In the genomic region with DNA sequence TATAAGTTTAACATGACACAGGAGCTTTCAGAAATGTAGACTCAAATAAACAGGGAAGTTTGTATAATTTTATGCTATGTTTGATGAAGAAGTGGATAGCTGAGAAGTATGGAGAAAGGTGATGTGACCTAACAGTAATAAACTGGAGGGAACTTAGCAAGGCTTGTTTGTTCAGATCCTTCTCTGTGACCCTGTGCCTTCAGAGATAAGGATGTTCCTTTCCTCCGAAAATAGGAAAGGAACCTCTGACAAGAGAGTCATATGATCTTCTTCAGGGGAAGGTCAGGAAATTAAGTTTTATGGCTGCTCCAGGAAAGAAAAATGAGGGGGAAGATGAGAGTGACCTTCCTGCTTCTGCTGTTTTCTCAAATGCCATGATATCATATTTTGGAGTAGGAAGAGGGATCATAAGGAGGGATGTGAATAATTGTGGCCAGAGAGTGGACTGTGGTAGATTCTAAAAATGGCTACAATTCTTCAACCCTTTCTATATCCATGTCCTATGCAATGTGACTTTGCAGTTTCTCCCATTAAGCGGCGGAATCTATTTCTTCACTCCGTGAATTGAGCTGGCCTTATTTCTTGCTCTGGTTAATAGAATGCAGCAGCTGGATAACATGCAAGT, we compare ENCODE assay signal across 1 cellular context.
TF ChIP-seq lines count a peak whose summit lies in the region.

No MANE protein-coding gene starts in this region.

TF ChIP-seq in K562, 482 proteins besides CTCF, POLR2A, EP300 and RAD21 (continued from another document and continues in another):
- TF ChIP-seq, protein P1, sequence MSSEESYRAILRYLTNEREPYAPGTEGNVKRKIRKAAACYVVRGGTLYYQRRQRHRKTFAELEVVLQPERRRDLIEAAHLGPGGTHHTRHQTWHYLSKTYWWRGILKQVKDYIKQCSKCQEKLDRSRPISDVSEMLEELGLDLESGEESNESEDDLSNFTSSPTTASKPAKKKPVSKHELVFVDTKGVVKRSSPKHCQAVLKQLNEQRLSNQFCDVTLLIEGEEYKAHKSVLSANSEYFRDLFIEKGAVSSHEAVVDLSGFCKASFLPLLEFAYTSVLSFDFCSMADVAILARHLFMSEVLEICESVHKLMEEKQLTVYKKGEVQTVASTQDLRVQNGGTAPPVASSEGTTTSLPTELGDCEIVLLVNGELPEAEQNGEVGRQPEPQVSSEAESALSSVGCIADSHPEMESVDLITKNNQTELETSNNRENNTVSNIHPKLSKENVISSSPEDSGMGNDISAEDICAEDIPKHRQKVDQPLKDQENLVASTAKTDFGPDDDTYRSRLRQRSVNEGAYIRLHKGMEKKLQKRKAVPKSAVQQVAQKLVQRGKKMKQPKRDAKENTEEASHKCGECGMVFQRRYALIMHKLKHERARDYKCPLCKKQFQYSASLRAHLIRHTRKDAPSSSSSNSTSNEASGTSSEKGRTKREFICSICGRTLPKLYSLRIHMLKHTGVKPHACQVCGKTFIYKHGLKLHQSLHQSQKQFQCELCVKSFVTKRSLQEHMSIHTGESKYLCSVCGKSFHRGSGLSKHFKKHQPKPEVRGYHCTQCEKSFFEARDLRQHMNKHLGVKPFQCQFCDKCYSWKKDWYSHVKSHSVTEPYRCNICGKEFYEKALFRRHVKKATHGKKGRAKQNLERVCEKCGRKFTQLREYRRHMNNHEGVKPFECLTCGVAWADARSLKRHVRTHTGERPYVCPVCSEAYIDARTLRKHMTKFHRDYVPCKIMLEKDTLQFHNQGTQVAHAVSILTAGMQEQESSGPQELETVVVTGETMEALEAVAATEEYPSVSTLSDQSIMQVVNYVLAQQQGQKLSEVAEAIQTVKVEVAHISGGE (CRISPR knock-in tag; IDR thresholded peaks at IDR 0.05): no peak
- TF ChIP-seq SRSF3 (IDR thresholded peaks at IDR 0.05; ENCODE audit: insufficient read depth, low read length) (no peak), CBX1 (IDR thresholded peaks at IDR 0.05; ENCODE audit: low read depth) (no peak), MTA2 (IDR thresholded peaks at IDR 0.05; ENCODE audit: low read depth) (peak; percentile 49; the same call in 1 of the 2 replicates), TFAM (CRISPR knock-in tag; conservative IDR thresholded peaks at IDR 0.05) (no peak), THRAP3 (IDR thresholded peaks at IDR 0.05; ENCODE audit: borderline replicate concordance) (no peak), ZFP1 (CRISPR knock-in tag; IDR thresholded peaks at IDR 0.05) (no peak), JUNB (CRISPR knock-in tag; conservative IDR thresholded peaks at IDR 0.05) (no peak), SREBF2 (CRISPR knock-in tag; IDR thresholded peaks at IDR 0.05) (no peak), CSDE1 (IDR thresholded peaks at IDR 0.05) (no peak), NR1H2 (CRISPR knock-in tag; IDR thresholded peaks at IDR 0.05) (no peak), TCF3 (CRISPR knock-in tag; IDR thresholded peaks at IDR 0.05) (peak; percentile 75), ZNF274 (IDR thresholded peaks at IDR 0.05; ENCODE audit: borderline replicate concordance, low read depth, low read length) (no peak), NCOA6 (IDR thresholded peaks at IDR 0.05) (no peak), ZNF224 (CRISPR knock-in tag; IDR thresholded peaks at IDR 0.05) (no peak), FOXA3 (CRISPR knock-in tag; conservative IDR thresholded peaks at IDR 0.05 in 1 of 2, IDR thresholded peaks at IDR 0.05 in 1 of 2) (peak; percentile 90 to 98), ZFP30 (CRISPR knock-in tag; IDR thresholded peaks at IDR 0.05; ENCODE audit: borderline replicate concordance) (no peak), U2AF1 (optimal IDR thresholded peaks at IDR 0.05; ENCODE audit: low read depth, low read length) (no peak), ATF7 (IDR thresholded peaks at IDR 0.05) (no peak), ZKSCAN3 (CRISPR knock-in tag; IDR thresholded peaks at IDR 0.05) (no peak), HDGF (IDR thresholded peaks at IDR 0.05) (no peak), ZKSCAN1 (IDR thresholded peaks at IDR 0.05; ENCODE audit: low read depth, low read length) (no peak), MYBL2 (IDR thresholded peaks at IDR 0.05; ENCODE audit: low read depth) (no peak), MYBL2 (CRISPR knock-in tag; IDR thresholded peaks at IDR 0.05; ENCODE audit: borderline replicate concordance) (no peak), ELF1 (tag; IDR thresholded peaks at IDR 0.05) (no peak), U2AF2 (optimal IDR thresholded peaks at IDR 0.05; ENCODE audit: low read depth, low read length) (no peak)
- TF ChIP-seq, protein P2, sequence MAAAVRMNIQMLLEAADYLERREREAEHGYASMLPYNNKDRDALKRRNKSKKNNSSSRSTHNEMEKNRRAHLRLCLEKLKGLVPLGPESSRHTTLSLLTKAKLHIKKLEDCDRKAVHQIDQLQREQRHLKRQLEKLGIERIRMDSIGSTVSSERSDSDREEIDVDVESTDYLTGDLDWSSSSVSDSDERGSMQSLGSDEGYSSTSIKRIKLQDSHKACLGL (CRISPR knock-in tag; IDR thresholded peaks at IDR 0.05; ENCODE audit: borderline replicate concordance, poor library complexity, severe bottlenecking): no peak
- TF ChIP-seq, protein P3, sequence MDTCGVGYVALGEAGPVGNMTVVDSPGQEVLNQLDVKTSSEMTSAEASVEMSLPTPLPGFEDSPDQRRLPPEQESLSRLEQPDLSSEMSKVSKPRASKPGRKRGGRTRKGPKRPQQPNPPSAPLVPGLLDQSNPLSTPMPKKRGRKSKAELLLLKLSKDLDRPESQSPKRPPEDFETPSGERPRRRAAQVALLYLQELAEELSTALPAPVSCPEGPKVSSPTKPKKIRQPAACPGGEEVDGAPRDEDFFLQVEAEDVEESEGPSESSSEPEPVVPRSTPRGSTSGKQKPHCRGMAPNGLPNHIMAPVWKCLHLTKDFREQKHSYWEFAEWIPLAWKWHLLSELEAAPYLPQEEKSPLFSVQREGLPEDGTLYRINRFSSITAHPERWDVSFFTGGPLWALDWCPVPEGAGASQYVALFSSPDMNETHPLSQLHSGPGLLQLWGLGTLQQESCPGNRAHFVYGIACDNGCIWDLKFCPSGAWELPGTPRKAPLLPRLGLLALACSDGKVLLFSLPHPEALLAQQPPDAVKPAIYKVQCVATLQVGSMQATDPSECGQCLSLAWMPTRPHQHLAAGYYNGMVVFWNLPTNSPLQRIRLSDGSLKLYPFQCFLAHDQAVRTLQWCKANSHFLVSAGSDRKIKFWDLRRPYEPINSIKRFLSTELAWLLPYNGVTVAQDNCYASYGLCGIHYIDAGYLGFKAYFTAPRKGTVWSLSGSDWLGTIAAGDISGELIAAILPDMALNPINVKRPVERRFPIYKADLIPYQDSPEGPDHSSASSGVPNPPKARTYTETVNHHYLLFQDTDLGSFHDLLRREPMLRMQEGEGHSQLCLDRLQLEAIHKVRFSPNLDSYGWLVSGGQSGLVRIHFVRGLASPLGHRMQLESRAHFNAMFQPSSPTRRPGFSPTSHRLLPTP (IDR thresholded peaks at IDR 0.05; ENCODE audit: borderline replicate concordance, extremely low read depth, insufficient read length): no peak
- TF ChIP-seq, protein P4, sequence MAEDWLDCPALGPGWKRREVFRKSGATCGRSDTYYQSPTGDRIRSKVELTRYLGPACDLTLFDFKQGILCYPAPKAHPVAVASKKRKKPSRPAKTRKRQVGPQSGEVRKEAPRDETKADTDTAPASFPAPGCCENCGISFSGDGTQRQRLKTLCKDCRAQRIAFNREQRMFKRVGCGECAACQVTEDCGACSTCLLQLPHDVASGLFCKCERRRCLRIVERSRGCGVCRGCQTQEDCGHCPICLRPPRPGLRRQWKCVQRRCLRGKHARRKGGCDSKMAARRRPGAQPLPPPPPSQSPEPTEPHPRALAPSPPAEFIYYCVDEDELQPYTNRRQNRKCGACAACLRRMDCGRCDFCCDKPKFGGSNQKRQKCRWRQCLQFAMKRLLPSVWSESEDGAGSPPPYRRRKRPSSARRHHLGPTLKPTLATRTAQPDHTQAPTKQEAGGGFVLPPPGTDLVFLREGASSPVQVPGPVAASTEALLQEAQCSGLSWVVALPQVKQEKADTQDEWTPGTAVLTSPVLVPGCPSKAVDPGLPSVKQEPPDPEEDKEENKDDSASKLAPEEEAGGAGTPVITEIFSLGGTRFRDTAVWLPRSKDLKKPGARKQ (CRISPR knock-in tag; IDR thresholded peaks at IDR 0.05): no peak
- TF ChIP-seq, protein P5, sequence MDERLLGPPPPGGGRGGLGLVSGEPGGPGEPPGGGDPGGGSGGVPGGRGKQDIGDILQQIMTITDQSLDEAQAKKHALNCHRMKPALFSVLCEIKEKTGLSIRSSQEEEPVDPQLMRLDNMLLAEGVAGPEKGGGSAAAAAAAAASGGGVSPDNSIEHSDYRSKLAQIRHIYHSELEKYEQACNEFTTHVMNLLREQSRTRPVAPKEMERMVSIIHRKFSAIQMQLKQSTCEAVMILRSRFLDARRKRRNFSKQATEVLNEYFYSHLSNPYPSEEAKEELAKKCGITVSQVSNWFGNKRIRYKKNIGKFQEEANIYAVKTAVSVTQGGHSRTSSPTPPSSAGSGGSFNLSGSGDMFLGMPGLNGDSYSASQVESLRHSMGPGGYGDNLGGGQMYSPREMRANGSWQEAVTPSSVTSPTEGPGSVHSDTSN (CRISPR knock-in tag; IDR thresholded peaks at IDR 0.05; ENCODE audit: low read depth): no peak
- TF ChIP-seq, protein P5 (tag; conservative IDR thresholded peaks at IDR 0.05; ENCODE audit: low read depth): no peak
- TF ChIP-seq, protein P6, sequence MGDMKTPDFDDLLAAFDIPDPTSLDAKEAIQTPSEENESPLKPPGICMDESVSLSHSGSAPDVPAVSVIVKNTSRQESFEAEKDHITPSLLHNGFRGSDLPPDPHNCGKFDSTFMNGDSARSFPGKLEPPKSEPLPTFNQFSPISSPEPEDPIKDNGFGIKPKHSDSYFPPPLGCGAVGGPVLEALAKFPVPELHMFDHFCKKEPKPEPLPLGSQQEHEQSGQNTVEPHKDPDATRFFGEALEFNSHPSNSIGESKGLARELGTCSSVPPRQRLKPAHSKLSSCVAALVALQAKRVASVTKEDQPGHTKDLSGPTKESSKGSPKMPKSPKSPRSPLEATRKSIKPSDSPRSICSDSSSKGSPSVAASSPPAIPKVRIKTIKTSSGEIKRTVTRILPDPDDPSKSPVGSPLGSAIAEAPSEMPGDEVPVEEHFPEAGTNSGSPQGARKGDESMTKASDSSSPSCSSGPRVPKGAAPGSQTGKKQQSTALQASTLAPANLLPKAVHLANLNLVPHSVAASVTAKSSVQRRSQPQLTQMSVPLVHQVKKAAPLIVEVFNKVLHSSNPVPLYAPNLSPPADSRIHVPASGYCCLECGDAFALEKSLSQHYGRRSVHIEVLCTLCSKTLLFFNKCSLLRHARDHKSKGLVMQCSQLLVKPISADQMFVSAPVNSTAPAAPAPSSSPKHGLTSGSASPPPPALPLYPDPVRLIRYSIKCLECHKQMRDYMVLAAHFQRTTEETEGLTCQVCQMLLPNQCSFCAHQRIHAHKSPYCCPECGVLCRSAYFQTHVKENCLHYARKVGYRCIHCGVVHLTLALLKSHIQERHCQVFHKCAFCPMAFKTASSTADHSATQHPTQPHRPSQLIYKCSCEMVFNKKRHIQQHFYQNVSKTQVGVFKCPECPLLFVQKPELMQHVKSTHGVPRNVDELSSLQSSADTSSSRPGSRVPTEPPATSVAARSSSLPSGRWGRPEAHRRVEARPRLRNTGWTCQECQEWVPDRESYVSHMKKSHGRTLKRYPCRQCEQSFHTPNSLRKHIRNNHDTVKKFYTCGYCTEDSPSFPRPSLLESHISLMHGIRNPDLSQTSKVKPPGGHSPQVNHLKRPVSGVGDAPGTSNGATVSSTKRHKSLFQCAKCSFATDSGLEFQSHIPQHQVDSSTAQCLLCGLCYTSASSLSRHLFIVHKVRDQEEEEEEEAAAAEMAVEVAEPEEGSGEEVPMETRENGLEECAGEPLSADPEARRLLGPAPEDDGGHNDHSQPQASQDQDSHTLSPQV (IDR thresholded peaks at IDR 0.05): no peak
- TF ChIP-seq, protein P7, sequence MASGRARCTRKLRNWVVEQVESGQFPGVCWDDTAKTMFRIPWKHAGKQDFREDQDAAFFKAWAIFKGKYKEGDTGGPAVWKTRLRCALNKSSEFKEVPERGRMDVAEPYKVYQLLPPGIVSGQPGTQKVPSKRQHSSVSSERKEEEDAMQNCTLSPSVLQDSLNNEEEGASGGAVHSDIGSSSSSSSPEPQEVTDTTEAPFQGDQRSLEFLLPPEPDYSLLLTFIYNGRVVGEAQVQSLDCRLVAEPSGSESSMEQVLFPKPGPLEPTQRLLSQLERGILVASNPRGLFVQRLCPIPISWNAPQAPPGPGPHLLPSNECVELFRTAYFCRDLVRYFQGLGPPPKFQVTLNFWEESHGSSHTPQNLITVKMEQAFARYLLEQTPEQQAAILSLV (tag; IDR thresholded peaks at IDR 0.05): no peak
- TF ChIP-seq, protein P8, sequence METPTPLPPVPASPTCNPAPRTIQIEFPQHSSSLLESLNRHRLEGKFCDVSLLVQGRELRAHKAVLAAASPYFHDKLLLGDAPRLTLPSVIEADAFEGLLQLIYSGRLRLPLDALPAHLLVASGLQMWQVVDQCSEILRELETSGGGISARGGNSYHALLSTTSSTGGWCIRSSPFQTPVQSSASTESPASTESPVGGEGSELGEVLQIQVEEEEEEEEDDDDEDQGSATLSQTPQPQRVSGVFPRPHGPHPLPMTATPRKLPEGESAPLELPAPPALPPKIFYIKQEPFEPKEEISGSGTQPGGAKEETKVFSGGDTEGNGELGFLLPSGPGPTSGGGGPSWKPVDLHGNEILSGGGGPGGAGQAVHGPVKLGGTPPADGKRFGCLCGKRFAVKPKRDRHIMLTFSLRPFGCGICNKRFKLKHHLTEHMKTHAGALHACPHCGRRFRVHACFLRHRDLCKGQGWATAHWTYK (CRISPR knock-in tag; IDR thresholded peaks at IDR 0.05): no peak
- TF ChIP-seq, protein P9, sequence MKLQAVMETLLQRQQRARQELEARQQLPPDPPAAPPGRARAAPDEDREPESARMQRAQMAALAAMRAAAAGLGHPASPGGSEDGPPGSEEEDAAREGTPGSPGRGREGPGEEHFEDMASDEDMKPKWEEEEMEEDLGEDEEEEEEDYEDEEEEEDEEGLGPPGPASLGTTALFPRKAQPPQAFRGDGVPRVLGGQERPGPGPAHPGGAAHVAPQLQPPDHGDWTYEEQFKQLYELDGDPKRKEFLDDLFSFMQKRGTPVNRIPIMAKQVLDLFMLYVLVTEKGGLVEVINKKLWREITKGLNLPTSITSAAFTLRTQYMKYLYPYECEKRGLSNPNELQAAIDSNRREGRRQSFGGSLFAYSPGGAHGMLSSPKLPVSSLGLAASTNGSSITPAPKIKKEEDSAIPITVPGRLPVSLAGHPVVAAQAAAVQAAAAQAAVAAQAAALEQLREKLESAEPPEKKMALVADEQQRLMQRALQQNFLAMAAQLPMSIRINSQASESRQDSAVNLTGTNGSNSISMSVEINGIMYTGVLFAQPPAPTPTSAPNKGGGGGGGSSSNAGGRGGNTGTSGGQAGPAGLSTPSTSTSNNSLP (IDR thresholded peaks at IDR 0.05; ENCODE audit: borderline replicate concordance, low read depth, low read length): no peak
